Comparison of ENCODE assay signal across 8 cellular contexts in the genomic region with DNA sequence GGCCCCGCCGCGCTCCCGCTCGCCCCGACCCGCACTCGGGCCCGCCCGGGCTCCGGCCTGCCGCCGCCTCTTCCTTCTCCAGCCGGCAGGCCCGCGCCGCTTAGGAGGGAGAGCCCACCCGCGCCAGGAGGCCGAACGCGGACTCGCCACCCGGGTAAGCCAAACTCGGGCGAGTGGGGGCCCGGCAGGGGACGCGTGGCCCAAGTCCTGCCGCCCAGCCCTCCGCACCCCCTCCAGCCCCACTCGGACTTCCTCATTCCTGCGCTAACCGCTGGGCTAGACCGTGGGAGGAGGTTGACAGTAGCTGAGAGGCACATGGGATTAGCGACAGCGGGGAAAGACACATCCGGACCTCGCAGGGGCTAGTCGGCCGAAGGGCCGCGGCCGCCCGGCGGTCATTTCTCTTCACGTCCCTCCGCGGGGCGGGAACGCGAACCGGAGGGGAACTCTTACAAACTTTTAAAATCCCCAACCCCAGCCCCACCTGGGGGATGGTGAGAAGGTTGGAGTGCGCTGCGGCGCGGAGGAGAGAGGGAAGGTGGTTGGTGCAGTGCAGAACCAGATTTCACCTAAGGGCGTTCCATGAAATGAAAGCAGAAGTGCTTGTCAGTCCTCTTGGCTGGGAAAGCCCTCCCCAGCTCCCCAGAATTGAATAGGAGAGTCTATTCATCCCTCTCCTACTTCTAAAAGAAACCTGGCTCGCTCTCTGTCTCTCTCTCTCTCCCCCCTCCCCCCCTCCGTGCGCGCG. TPM values are rescaled to one million over a fixed set of nuclear protein-coding genes. Genes with fewer than 3 reads are reported as not detected.
A peak's percentile ranks its signal among the peaks of the same experiment; 100 is the strongest.
DNase-seq lines count a peak whose midpoint lies in the region; ATAC-seq and TF ChIP-seq lines count a peak whose summit lies in the region.

No MANE protein-coding gene starts in this region.

- CTCF ChIA-PET in CD4-positive, alpha-beta memory T cell (lab: Charles Lee; ENCODE audit: partially characterized antibody): interaction anchor here (0.7 to 1.9 kb wide), 5 partner anchors 10 to 129 kb away, joined by 3 to 8 read pairs (median 3); no protein-coding TSS in a partner anchor

- H3K4me1 ChIP-seq in CD4-positive, alpha-beta memory T cell (ENCODE audit: insufficient read depth, low read length): peaks cover 44% of the 10 kb centered on the region
- H3K4me1 ChIP-seq in OCI-LY1 (ENCODE audit: insufficient read depth, low read length, severe bottlenecking) (peaks cover 52% of the 10 kb centered on the region), esophagus (ENCODE audit: control insufficient read depth in 2 of 2, insufficient read depth in 2 of 2, low read length in 1 of 2) (no peaks in the 10 kb centered on the region), muscle layer of duodenum (ENCODE audit: control insufficient read depth in 1 of 2, insufficient read depth in 2 of 2, low read length in 2 of 2) (peaks cover 20 to 25% of the 10 kb centered on the region in 2 donors)

- peaks cover 0 to 4% (median 0%) of the 10 kb centered on the region in 8 donors for H3K9me3 Mint-ChIP-seq in CD4-positive, alpha-beta memory T cell
- no peaks in the 10 kb centered on the region for H3K9me3 Mint-ChIP-seq in activated T-cell treated with anti-CD3 and anti-CD28 coated beads, Interleukin-2, amount 50 U/mL, for 4 hours
- peaks cover 5 to 9% of the 10 kb centered on the region in 2 donors for H3K9me3 Mint-ChIP-seq in stimulated activated naive B cell treated with anti-CD40 and anti-IgM and Interleukin-4, amounts not matched to agents 10 μg/mL and 1 μg/mL and 100 μg/mL, for 72 hours

- no peaks in the 10 kb centered on the region for H3K27me3 Mint-ChIP-seq in CD4-positive, alpha-beta memory T cell
- H3K27me3 Mint-ChIP-seq in activated T-cell treated with anti-CD3 and anti-CD28 coated beads, Interleukin-2, amount 50 U/mL, for 4 hours (ENCODE audit: low read depth): no peaks in the 10 kb centered on the region
- H3K27me3 Mint-ChIP-seq in stimulated activated naive B cell treated with anti-CD40 and anti-IgM and Interleukin-4, amounts not matched to agents 10 μg/mL and 1 μg/mL and 100 μg/mL, for 72 hours: no peaks in the 10 kb centered on the region

- H3K4me3 Mint-ChIP-seq in CD4-positive, alpha-beta memory T cell: peak overlapping the region; percentile 91 to 98 (median 94)
- H3K4me3 Mint-ChIP-seq in activated T-cell treated with anti-CD3 and anti-CD28 coated beads, Interleukin-2, amount 50 U/mL, for 4 hours: peak overlapping the region; percentile 94
- peak overlapping the region; percentile 97 to 98 for H3K4me3 Mint-ChIP-seq in stimulated activated naive B cell treated with anti-CD40 and anti-IgM and Interleukin-4, amounts not matched to agents 10 μg/mL and 1 μg/mL and 100 μg/mL, for 72 hours

- no peaks in the 10 kb centered on the region for H3K36me3 ChIP-seq in CD4-positive, alpha-beta memory T cell (ENCODE audit: insufficient read depth, low read length)
- no peaks in the 10 kb centered on the region for H3K36me3 ChIP-seq in OCI-LY1 (ENCODE audit: insufficient read depth, low read length)
- no peaks in the 10 kb centered on the region for H3K36me3 ChIP-seq in esophagus (ENCODE audit: control insufficient read depth in 2 of 2, insufficient read depth in 2 of 2, low read length in 1 of 2)
- H3K36me3 ChIP-seq in muscle layer of duodenum (ENCODE audit: control insufficient read depth in 1 of 2, insufficient read depth in 2 of 2, low read length in 2 of 2): no peaks in the 10 kb centered on the region

- no peaks in the 10 kb centered on the region for H3F3A ChIP-seq in OCI-LY1 (ENCODE audit: insufficient read depth, low read length)

- H3K36me3 Mint-ChIP-seq in CD4-positive, alpha-beta memory T cell: peaks cover 0 to 28% of the 10 kb centered on the region in 2 donors
- peaks cover 24% of the 10 kb centered on the region for H3K36me3 Mint-ChIP-seq in activated T-cell treated with anti-CD3 and anti-CD28 coated beads, Interleukin-2, amount 50 U/mL, for 4 hours (ENCODE audit: insufficient read depth)
- H3K36me3 Mint-ChIP-seq in stimulated activated naive B cell treated with anti-CD40 and anti-IgM and Interleukin-4, amounts not matched to agents 10 μg/mL and 1 μg/mL and 100 μg/mL, for 72 hours: peaks cover 24 to 37% of the 10 kb centered on the region in 2 donors

- H3K79me2 ChIP-seq in OCI-LY1 (ENCODE audit: insufficient read depth, low read length): peaks cover 45% of the 10 kb centered on the region

- peak overlapping the region; percentile 81 for H3K4me2 ChIP-seq in OCI-LY1 (ENCODE audit: low read length)

- intact Hi-C loops in CD4-positive, alpha-beta memory T cell (cut with micrococcal nuclease): loop anchor here (1.0 to 10.0 kb wide), 8 partner anchors 25 to 507 kb away; a partner anchor contains a TSS

- 0% methylated on average over 44 to 63 of the region's 63 CpGs for WGBS in esophagus, 2 donors

- POLR2A ChIA-PET in CD4-positive, alpha-beta memory T cell (lab: Charles Lee; ENCODE audit: partially characterized antibody): interaction anchor here (0.6 to 4.5 kb wide), 29 partner anchors 15 to 524 kb away, joined by 3 to 50 read pairs (median 4); a partner anchor contains a TSS

- 0 out of 2 replicates have a peak, but pooled peaks cover 2% of the 10 kb centered on the region for H4K20me1 ChIP-seq in OCI-LY1 (ENCODE audit: insufficient read depth, low read length)

- peak overlapping the region; percentile 100 for H3K27ac ChIP-seq in CD4-positive, alpha-beta memory T cell (ENCODE audit: low read depth, low read length)
- peak overlapping the region; percentile 89 for H3K27ac ChIP-seq in OCI-LY1 (ENCODE audit: low read depth, low read length, poor library complexity, severe bottlenecking)
- H3K27ac ChIP-seq in esophagus (ENCODE audit: low read depth in 2 of 2, low read length in 1 of 2): peak overlapping the region; percentile 98 to 99
- peak overlapping the region; percentile 96 for H3K27ac ChIP-seq in muscle layer of duodenum (ENCODE audit: low read length)

- peak overlapping the region; percentile 11; the same call in 1 of the 2 replicates for H2AFZ ChIP-seq in OCI-LY1 (ENCODE audit: low read length)

- peak overlapping the region; percentile 99 for H3K9ac ChIP-seq in OCI-LY1 (ENCODE audit: low read length)

- no peak for TF ChIP-seq CTCF in OCI-LY1 (IDR thresholded peaks at IDR 0.05; ENCODE audit: low read length)

- H3K4me1 Mint-ChIP-seq in CD4-positive, alpha-beta memory T cell: peaks cover 23 to 44% (median 32%) of the 10 kb centered on the region in 4 donors
- H3K4me1 Mint-ChIP-seq in activated T-cell treated with anti-CD3 and anti-CD28 coated beads, Interleukin-2, amount 50 U/mL, for 4 hours (ENCODE audit: low read depth): peaks cover 31% of the 10 kb centered on the region
- H3K4me1 Mint-ChIP-seq in stimulated activated naive B cell treated with anti-CD40 and anti-IgM and Interleukin-4, amounts not matched to agents 10 μg/mL and 1 μg/mL and 100 μg/mL, for 72 hours: peaks cover 13 to 34% of the 10 kb centered on the region in 2 donors

- no peaks in the 10 kb centered on the region for H3K9me2 ChIP-seq in OCI-LY1 (ENCODE audit: low read depth, low read length)

- peak overlapping the region; percentile 88 to 97 for H3K4me3 ChIP-seq in CD4-positive, alpha-beta memory T cell (ENCODE audit: low read length in 2 of 2)
- H3K4me3 ChIP-seq in OCI-LY1 (ENCODE audit: low read depth, low read length, poor library complexity, severe bottlenecking) (peak overlapping the region; percentile 82), esophagus (ENCODE audit: low read depth in 1 of 2, low read length in 2 of 2) (peak overlapping the region; percentile 86 to 93), muscle layer of duodenum (ENCODE audit: low read depth in 1 of 2, low read length in 2 of 2) (peak overlapping the region; percentile 83 to 88)

- H3K27me3 ChIP-seq in CD4-positive, alpha-beta memory T cell (ENCODE audit: insufficient read depth, low read length): no peaks in the 10 kb centered on the region
- H3K27me3 ChIP-seq in OCI-LY1 (ENCODE audit: insufficient read depth, low read length): no peaks in the 10 kb centered on the region
- no peaks in the 10 kb centered on the region for H3K27me3 ChIP-seq in esophagus (ENCODE audit: control insufficient read depth in 1 of 2, insufficient read depth in 2 of 2, low read length in 2 of 2)
- H3K27me3 ChIP-seq in muscle layer of duodenum (ENCODE audit: low read depth, low read length): no peaks in the 10 kb centered on the region

- DNase-seq in CD4-positive, alpha-beta memory T cell: peak; percentile 76 to 83 (median 78)
- peak; percentile 60 for DNase-seq in activated T-cell treated with anti-CD3 and anti-CD28 coated beads, Interleukin-2, amount 50 U/mL, for 4 hours
- peak; percentile 82 for DNase-seq in stimulated activated naive B cell treated with anti-CD40 and anti-IgM and Interleukin-4, amounts not matched to agents 10 μg/mL and 1 μg/mL and 100 μg/mL, for 72 hours

- ATAC-seq in GM19438 (IDR thresholded peaks at IDR 0.05; ENCODE audit: low read depth, unreplicated experiment): peak; percentile 52
- ATAC-seq in HG03558 (IDR thresholded peaks at IDR 0.05; ENCODE audit: extremely low read depth, unreplicated experiment): peak; percentile 21
- ATAC-seq in activated T-cell treated with anti-CD3 and anti-CD28 coated beads, Interleukin-2, amount 50 U/mL, for 4 hours: peak; percentile 46 to 59
- ATAC-seq in stimulated activated naive B cell treated with anti-CD40 and anti-IgM and Interleukin-4, amounts not matched to agents 10 μg/mL and 1 μg/mL and 100 μg/mL, for 72 hours (replicated peaks): peak; percentile 68

- peak overlapping the region; percentile 92 to 100 (median 97) for H3K27ac Mint-ChIP-seq in CD4-positive, alpha-beta memory T cell
- H3K27ac Mint-ChIP-seq in stimulated activated naive B cell treated with anti-CD40 and anti-IgM and Interleukin-4, amounts not matched to agents 10 μg/mL and 1 μg/mL and 100 μg/mL, for 72 hours: peak overlapping the region; percentile 100

- H3K9me3 ChIP-seq in CD4-positive, alpha-beta memory T cell (ENCODE audit: control insufficient read depth in 1 of 2, low read length in 2 of 2): no peaks in the 10 kb centered on the region
- H3K9me3 ChIP-seq in OCI-LY1 (ENCODE audit: low read length): no peaks in the 10 kb centered on the region
- H3K9me3 ChIP-seq in esophagus (ENCODE audit: control insufficient read depth in 2 of 2, insufficient read depth in 1 of 2, low read depth in 1 of 2, low read length in 1 of 2): no peaks in the 10 kb centered on the region
- no peaks in the 10 kb centered on the region for H3K9me3 ChIP-seq in muscle layer of duodenum (ENCODE audit: control insufficient read depth in 1 of 2, low read length in 2 of 2)

RNA-seq across cellular contexts. Expression of a gene that starts 0.7 kb away (rescaled TPM):
- 10 to 100 TPM; 79.8 to 84.9 TPM for total RNA-seq in CD4-positive, alpha-beta memory T cell
- 10 to 100 TPM; 16.6 to 61.9 TPM for polyA plus RNA-seq in CD4-positive, alpha-beta memory T cell
- 100 to 1,000 TPM; 315 to 381 (median 331) TPM for total RNA-seq in activated T-cell treated with anti-CD3 and anti-CD28 coated beads, Interleukin-2, amount 50 U/mL, for 4 hours
- 10 to 100 TPM in 1 of 2 donors, 1 to 10 TPM in 1; 6.9 to 16.5 TPM for polyA plus RNA-seq in esophagus

Comparison
In these comparisons a context has a peak if more than half of its experiments do, and no peak if none do; other contexts are left out.
1. Peak in every context shown above with its lines: DNase-seq, ATAC-seq, H3K4me3 ChIP-seq and H3K27ac ChIP-seq.